ENCODE assay signal across 8 cellular contexts in genomic region chr6:152897807-152898399, GRCh38.
A peak's percentile ranks its signal among the peaks of the same experiment; 100 is the strongest.
DNase-seq lines count a peak whose midpoint lies in the region; ATAC-seq and TF ChIP-seq lines count a peak whose summit lies in the region.

No MANE protein-coding gene starts in this region.

- H3K36me3 Mint-ChIP-seq in chondrocyte (ENCODE audit: low read depth) = no peaks in the 10 kb centered on the region

- 45% methylated on average over 16 of the region's 16 CpGs for WGBS in liver

- no peak overlapping the region for H3K9ac ChIP-seq in liver (ENCODE audit: low read depth in 1 of 2, low read length in 2 of 2)

- intact Hi-C loops in A673 (cut with micrococcal nuclease; ENCODE audit: unreplicated experiment) = loop anchor here (2.0 to 5.0 kb wide), 3 partner anchors 36 to 151 kb away; no protein-coding TSS in a partner anchor

- TF ChIP-seq CTCF in A673 (conservative IDR thresholded peaks at IDR 0.05; ENCODE audit: low read depth, low read length) (peak; percentile 90), chondrocyte (IDR thresholded peaks at IDR 0.05) (peak; percentile 83), liver (IDR thresholded peaks at IDR 0.05; ENCODE audit: low read depth, low read length, missing input control) (peak; percentile 83)

- ATAC-seq in GM18498 (IDR thresholded peaks at IDR 0.05; ENCODE audit: unreplicated experiment) (peak; percentile 99), HG02840 (IDR thresholded peaks at IDR 0.05; ENCODE audit: low FRiP score, unreplicated experiment) (peak; percentile 96)

- DNase-seq in A673 (ENCODE audit: low spot score) (peak; percentile 77), NCI-H1417 treated with DMSO at 0.1 percent for 48 hours (lab: John Stamatoyannopoulos, UW) (peak; percentile 8), chondrocyte (ENCODE audit: low spot score) (no peak)
- peak; percentile 52 to 71 for DNase-seq in activated CD4-positive, alpha-beta T cell treated with anti-CD3 and anti-CD28 coated beads for 24 hours (ENCODE audit: low read depth in 2 of 2)
- DNase-seq in stimulated activated CD4-positive, alpha-beta T cell treated with anti-CD3 and anti-CD28 coated beads, TNF-alpha, amount 100 ng/mL, for 48 hours (ENCODE audit: low read depth in 3 of 3) = peak; percentile 52 to 53 (median 52)

- CTCF ChIA-PET in A673 (lab: Charles Lee) = no interaction called here

- no peaks in the 10 kb centered on the region for H3K4me1 ChIP-seq in A673 (ENCODE audit: insufficient read depth, low read length, poor library complexity, severe bottlenecking)
- no peaks in the 10 kb centered on the region for H3K4me1 ChIP-seq in liver (ENCODE audit: control insufficient read depth in 4 of 4, insufficient read depth in 4 of 4, low read length in 3 of 4)

- no peak overlapping the region for H3K27ac Mint-ChIP-seq in chondrocyte (ENCODE audit: unreplicated experiment)

- no peaks in the 10 kb centered on the region for H3K9me3 Mint-ChIP-seq in chondrocyte (ENCODE audit: low read depth)

- no peaks in the 10 kb centered on the region for H3K4me1 Mint-ChIP-seq in chondrocyte (ENCODE audit: low read depth)

- no TSS peak for BruUV-seq in A673 (replicated peaks; lab: Mats Ljungman, UMichigan)

- H3K9me3 ChIP-seq in A673 (ENCODE audit: low read depth, low read length, poor library complexity, severe bottlenecking) (no peaks in the 10 kb centered on the region), liver (ENCODE audit: control insufficient read depth in 4 of 4, low read length in 3 of 4) (no peaks in the 10 kb centered on the region)

- H3K27me3 ChIP-seq in A673 (replicated peaks; ENCODE audit: insufficient read depth, low read depth, low read length, poor library complexity) = peaks cover 36% of the 10 kb centered on the region
- H3K27me3 ChIP-seq in liver (ENCODE audit: control insufficient read depth in 4 of 4, insufficient read depth in 4 of 4, low read length in 3 of 4) = peaks cover 0 to 5% (median 0%) of the 10 kb centered on the region in 4 donors

- POLR2A ChIA-PET in A673 (lab: Charles Lee; ENCODE audit: low non-redundant PET) = no interaction called here

- H3K27ac ChIP-seq in A673 (ENCODE audit: low read depth, low read length, poor library complexity, severe bottlenecking) (no peak overlapping the region), liver (ENCODE audit: low read depth in 1 of 2, low read length in 2 of 2) (no peak overlapping the region)

- TF ChIP-seq RAD21 in liver (IDR thresholded peaks at IDR 0.05) = peak; percentile 64 to 79

- H3K4me3 Mint-ChIP-seq in chondrocyte (ENCODE audit: unreplicated experiment) = no peak overlapping the region

- H3K36me3 ChIP-seq in A673 (ENCODE audit: insufficient read depth, low read length, poor library complexity, severe bottlenecking) = no peaks in the 10 kb centered on the region
- H3K36me3 ChIP-seq in liver (ENCODE audit: control insufficient read depth in 4 of 4, insufficient read depth in 3 of 4, low read depth in 1 of 4, low read length in 3 of 4) = no peaks in the 10 kb centered on the region

- H3K4me3 ChIP-seq in A673 (ENCODE audit: low read depth, low read length, poor library complexity, severe bottlenecking) (no peak overlapping the region), liver (ENCODE audit: low read depth in 1 of 3, low read length in 3 of 3) (no peak overlapping the region)

- H3K27me3 Mint-ChIP-seq in chondrocyte (ENCODE audit: low read depth) = peaks cover 43% of the 10 kb centered on the region

TF ChIP-seq in liver, 16 proteins besides CTCF, POLR2A, EP300 and RAD21:
- TF ChIP-seq TAF1 (conservative IDR thresholded peaks at IDR 0.05) (no peak), FOXA2 (IDR thresholded peaks at IDR 0.05) (no peak), JUND (IDR thresholded peaks at IDR 0.05) (no peak), EGR1 (IDR thresholded peaks at IDR 0.05; ENCODE audit: low read depth in 2 of 2) (no peak), YY1 (IDR thresholded peaks at IDR 0.05) (no peak), MAX (IDR thresholded peaks at IDR 0.05) (no peak), REST (IDR thresholded peaks at IDR 0.05) (no peak), NR2F2 (IDR thresholded peaks at IDR 0.05) (no peak), GABPA (IDR thresholded peaks at IDR 0.05 in 1 of 2, conservative IDR thresholded peaks at IDR 0.05 in 1 of 2) (no peak), RXRA (IDR thresholded peaks at IDR 0.05) (no peak), ZBTB33 (IDR thresholded peaks at IDR 0.05) (no peak), FOXA1 (IDR thresholded peaks at IDR 0.05) (no peak), HNF4G (IDR thresholded peaks at IDR 0.05) (no peak), HNF4A (conservative IDR thresholded peaks at IDR 0.05) (no peak), ATF3 (IDR thresholded peaks at IDR 0.05) (no peak), SP1 (IDR thresholded peaks at IDR 0.05) (no peak)
